1 cellular context compared by ENCODE assay signal in genomic region chr12:100199347-100200136, GRCh38.
A peak's percentile ranks its signal among the peaks of the same experiment; 100 is the strongest.
TF ChIP-seq lines count a peak whose summit lies in the region.

No MANE protein-coding gene starts in this region.

TF ChIP-seq in HepG2, 621 proteins besides CTCF, POLR2A, EP300 and RAD21 (continued from another document and continues in another):
- TF ChIP-seq ZNF407 (CRISPR knock-in tag; IDR thresholded peaks at IDR 0.05; ENCODE audit: not compliant biosample characterization) (peak; percentile 78), BRD4 (CRISPR knock-in tag; IDR thresholded peaks at IDR 0.05) (0 out of 2 replicates have a peak, but pooled peaks have one; percentile 75), ZNF383 (CRISPR knock-in tag; IDR thresholded peaks at IDR 0.05; ENCODE audit: borderline replicate concordance) (0 out of 2 replicates have a peak, but pooled peaks have one; percentile 23), NR2C2 (CRISPR knock-in tag; IDR thresholded peaks at IDR 0.05; ENCODE audit: borderline replicate concordance) (peak; percentile 84), REL (CRISPR knock-in tag; conservative IDR thresholded peaks at IDR 0.05) (peak; percentile 10; the same call in 1 of the 2 replicates), MTA1 (CRISPR knock-in tag; IDR thresholded peaks at IDR 0.05; ENCODE audit: borderline replicate concordance) (peak; percentile 63; the same call in 1 of the 2 replicates), HBP1 (CRISPR knock-in tag; IDR thresholded peaks at IDR 0.05; ENCODE audit: low read depth) (0 out of 2 replicates have a peak, but pooled peaks have one; percentile 51), MAF1 (CRISPR knock-in tag; IDR thresholded peaks at IDR 0.05; ENCODE audit: borderline replicate concordance) (peak; percentile 16; the same call in 1 of the 2 replicates), ELF1 (CRISPR knock-in tag; IDR thresholded peaks at IDR 0.05) (peak; percentile 74), TEAD3 (CRISPR knock-in tag; optimal IDR thresholded peaks at IDR 0.05; ENCODE audit: borderline replicate concordance) (peak; percentile 50), RBM39 (IDR thresholded peaks at IDR 0.05; ENCODE audit: low read depth, low read length, poor library complexity, severe bottlenecking) (peak; percentile 7), CSRNP2 (CRISPR knock-in tag; conservative IDR thresholded peaks at IDR 0.05; ENCODE audit: low read depth) (no peak), JUND (CRISPR knock-in tag; IDR thresholded peaks at IDR 0.05) (no peak), ZZZ3 (CRISPR knock-in tag; IDR thresholded peaks at IDR 0.05; ENCODE audit: borderline replicate concordance) (0 out of 2 replicates have a peak, but pooled peaks have one; percentile 23), RBFOX2 (IDR thresholded peaks at IDR 0.05; ENCODE audit: low read depth, low read length) (peak; percentile 72), ZNF747 (CRISPR knock-in tag; IDR thresholded peaks at IDR 0.05; ENCODE audit: borderline replicate concordance) (0 out of 2 replicates have a peak, but pooled peaks have one; percentile 34), ATF7-NPFF (CRISPR knock-in tag; IDR thresholded peaks at IDR 0.05; ENCODE audit: low read depth) (peak; percentile 56; the same call in 1 of the 2 replicates), ZNF281 (CRISPR knock-in tag; IDR thresholded peaks at IDR 0.05; ENCODE audit: borderline replicate concordance) (peak; percentile 35; the same call in 1 of the 2 replicates), ARID5B (CRISPR knock-in tag; IDR thresholded peaks at IDR 0.05) (peak; percentile 55), YEATS4 (CRISPR knock-in tag; IDR thresholded peaks at IDR 0.05; ENCODE audit: borderline replicate concordance) (peak; percentile 91), SP5 (CRISPR knock-in tag; IDR thresholded peaks at IDR 0.05; ENCODE audit: borderline replicate concordance, low read depth) (peak; percentile 65), DMAP1 (CRISPR knock-in tag; IDR thresholded peaks at IDR 0.05) (peak; percentile 54; the same call in 1 of the 2 replicates), ETV5 (CRISPR knock-in tag; IDR thresholded peaks at IDR 0.05; ENCODE audit: borderline replicate concordance) (peak; percentile 68; the same call in 1 of the 2 replicates), ZFP91 (CRISPR knock-in tag; IDR thresholded peaks at IDR 0.05; ENCODE audit: borderline replicate concordance) (peak; percentile 70; the same call in 1 of the 2 replicates), ZNF782 (CRISPR knock-in tag; IDR thresholded peaks at IDR 0.05; ENCODE audit: borderline replicate concordance) (0 out of 2 replicates have a peak, but pooled peaks have one; percentile 75), ZNF34 (CRISPR knock-in tag; IDR thresholded peaks at IDR 0.05; ENCODE audit: borderline replicate concordance) (0 out of 2 replicates have a peak, but pooled peaks have one; percentile 57), IKZF5 (CRISPR knock-in tag; IDR thresholded peaks at IDR 0.05) (peak; percentile 10; the same call in 1 of the 2 replicates), SATB2 (CRISPR knock-in tag; IDR thresholded peaks at IDR 0.05) (peak; percentile 46; the same call in 1 of the 2 replicates), SMAD3 (CRISPR knock-in tag; IDR thresholded peaks at IDR 0.05) (no peak), SMARCC2 (IDR thresholded peaks at IDR 0.05) (no peak), ZFP90 (CRISPR knock-in tag; IDR thresholded peaks at IDR 0.05; ENCODE audit: borderline replicate concordance) (peak; percentile 54; the same call in 1 of the 2 replicates), ZNF781 (CRISPR knock-in tag; IDR thresholded peaks at IDR 0.05; ENCODE audit: borderline replicate concordance, not compliant biosample characterization) (no peak), ZNF878 (CRISPR knock-in tag; IDR thresholded peaks at IDR 0.05) (no peak), E2F5 (CRISPR knock-in tag; conservative IDR thresholded peaks at IDR 0.05) (no peak; the same call in 1 of the 2 replicates)
